In genomic region chr5:131571669-131572168, GRCh38 we compare ENCODE assay signal across 1 cellular context.
TF ChIP-seq lines count a peak whose summit lies in the region.

No MANE protein-coding gene starts in this region.

TF ChIP-seq in K562, 482 proteins besides CTCF, POLR2A, EP300 and RAD21 (continued from another document):
- TF ChIP-seq, protein P1, sequence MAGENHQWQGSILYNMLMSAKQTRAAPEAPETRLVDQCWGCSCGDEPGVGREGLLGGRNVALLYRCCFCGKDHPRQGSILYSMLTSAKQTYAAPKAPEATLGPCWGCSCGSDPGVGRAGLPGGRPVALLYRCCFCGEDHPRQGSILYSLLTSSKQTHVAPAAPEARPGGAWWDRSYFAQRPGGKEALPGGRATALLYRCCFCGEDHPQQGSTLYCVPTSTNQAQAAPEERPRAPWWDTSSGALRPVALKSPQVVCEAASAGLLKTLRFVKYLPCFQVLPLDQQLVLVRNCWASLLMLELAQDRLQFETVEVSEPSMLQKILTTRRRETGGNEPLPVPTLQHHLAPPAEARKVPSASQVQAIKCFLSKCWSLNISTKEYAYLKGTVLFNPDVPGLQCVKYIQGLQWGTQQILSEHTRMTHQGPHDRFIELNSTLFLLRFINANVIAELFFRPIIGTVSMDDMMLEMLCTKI (IDR thresholded peaks at IDR 0.05; ENCODE audit: partially characterized antibody) = no peak
- TF ChIP-seq TRIM28 (IDR thresholded peaks at IDR 0.05) = peak; percentile 68; the same call in 1 of the 2 replicates
- no peak for TF ChIP-seq ZNF41 (CRISPR knock-in tag; conservative IDR thresholded peaks at IDR 0.05)
- TF ChIP-seq CBX5 (IDR thresholded peaks at IDR 0.05; ENCODE audit: borderline replicate concordance, low read depth) = peak; percentile 59; the same call in 1 of the 2 replicates
- no peak for TF ChIP-seq ZNF324 (CRISPR knock-in tag; IDR thresholded peaks at IDR 0.05)
- TF ChIP-seq KDM5B (IDR thresholded peaks at IDR 0.05; ENCODE audit: insufficient replicate concordance, low read depth, low read length) = no peak
- TF ChIP-seq SIRT6 (IDR thresholded peaks at IDR 0.05; ENCODE audit: low read depth, low read length) = no peak
- TF ChIP-seq MYBL2 (IDR thresholded peaks at IDR 0.05; ENCODE audit: low read depth) = no peak
- TF ChIP-seq MYBL2 (CRISPR knock-in tag; IDR thresholded peaks at IDR 0.05; ENCODE audit: borderline replicate concordance) = no peak
- no peak for TF ChIP-seq PTRF (tag; IDR thresholded peaks at IDR 0.05)
- no peak for TF ChIP-seq ETV6 (IDR thresholded peaks at IDR 0.05; ENCODE audit: borderline replicate concordance in 1 of 2, low read depth in 2 of 2, low read length in 1 of 2)
- no peak for TF ChIP-seq ETV6 (CRISPR knock-in tag; IDR thresholded peaks at IDR 0.05; ENCODE audit: borderline replicate concordance)
- no peak for TF ChIP-seq RFX7 (CRISPR knock-in tag; IDR thresholded peaks at IDR 0.05)
- no peak for TF ChIP-seq KDM1A (IDR thresholded peaks at IDR 0.05)
- TF ChIP-seq ATF7 (IDR thresholded peaks at IDR 0.05) = no peak
- no peak for TF ChIP-seq BACH1 (tag; IDR thresholded peaks at IDR 0.05)
- TF ChIP-seq ZNF707 (CRISPR knock-in tag; conservative IDR thresholded peaks at IDR 0.05) = no peak
- TF ChIP-seq XRCC4 (IDR thresholded peaks at IDR 0.05; ENCODE audit: extremely low read depth, insufficient read depth, insufficient read length) = no peak
- TF ChIP-seq SETDB1 (IDR thresholded peaks at IDR 0.05; ENCODE audit: low read length) = no peak
- TF ChIP-seq ZBTB8A (IDR thresholded peaks at IDR 0.05; ENCODE audit: partially characterized antibody) = no peak
- peak; percentile 100 for TF ChIP-seq ZNF57 (CRISPR knock-in tag; IDR thresholded peaks at IDR 0.05)
- no peak for TF ChIP-seq ZNF239 (CRISPR knock-in tag; IDR thresholded peaks at IDR 0.05)
- no peak for TF ChIP-seq SMARCC2 (IDR thresholded peaks at IDR 0.05; ENCODE audit: low read depth)
- TF ChIP-seq UBTF (IDR thresholded peaks at IDR 0.05; ENCODE audit: borderline replicate concordance in 1 of 2, low read depth in 2 of 2, low read length in 2 of 2) = no peak
- no peak for TF ChIP-seq SMAD2 (IDR thresholded peaks at IDR 0.05; ENCODE audit: low read depth, low read length)
- no peak for TF ChIP-seq ADNP (tag; IDR thresholded peaks at IDR 0.05)
